24 cellular contexts compared by ENCODE assay signal in the genomic region with DNA sequence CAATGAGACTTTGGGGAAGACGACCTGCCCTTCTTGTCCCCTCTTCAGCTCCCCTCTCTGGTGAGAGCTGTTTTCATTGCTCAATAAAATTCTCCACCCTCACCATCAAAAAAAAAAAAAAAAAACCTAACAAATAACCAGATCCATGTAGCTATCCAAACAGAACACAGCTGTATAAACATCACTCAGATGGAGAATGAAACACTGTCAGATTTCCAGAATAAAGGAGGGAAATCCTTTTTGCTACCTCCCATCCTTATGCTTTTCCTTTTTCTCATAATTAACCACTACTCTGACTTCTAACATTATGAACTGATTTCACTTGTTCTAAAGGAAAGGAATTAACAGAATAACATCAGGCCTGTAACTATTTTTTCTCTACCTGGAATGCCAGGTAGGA.
"Had no signal": no experiment of that assay in that cellular context is flagged by ENCODE, and none has a peak within 500 bp of the region (broad histone marks: within the 10 kb centered on the region; RNA-seq: fewer than 3 reads in every experiment).

No MANE protein-coding gene starts in this region.

- H3K4me3 Mint-ChIP-seq: activated CD8-positive, alpha-beta T cell treated with anti-CD3 and anti-CD28 coated beads, Interleukin-2, amount 10 ng/mL, durations not matched to agents 7 days and 5 days; activated naive CD4-positive, alpha-beta T cell treated with anti-CD3 and anti-CD28 coated beads, Interleukin-2, amount 50 U/mL, for 24 hours; activated T-cell treated with anti-CD3 and anti-CD28 coated beads, Interleukin-2, amount 50 U/mL, for 24 hours; activated T-helper 1 cell treated with anti-CD3 and anti-CD28 coated beads, Interleukin-12 subunit alpha, Interleukin-12 subunit beta, Interleukin-2, Interleukin-4 antibody, amounts not matched to agents 30 ng/mL and 10 ng/mL and 1 ng/mL, durations not matched to agents 14 hours and 24 hours and 36 hours; central memory CD8-positive, alpha-beta T cell; T-helper 17 cell; WTC11 had no signal

- H3K27ac ChIP-seq: body of pancreas had no signal

- H3K4me3 ChIP-seq: body of pancreas had no signal

- H3K4me1 Mint-ChIP-seq: activated naive CD4-positive, alpha-beta T cell treated with anti-CD3 and anti-CD28 coated beads, Interleukin-2, amount 50 U/mL, for 24 hours; central memory CD8-positive, alpha-beta T cell; T-helper 17 cell; WTC11 had no signal

- FAIRE-seq: RCC 7860 had no signal

- H3K36me3 Mint-ChIP-seq: activated naive CD4-positive, alpha-beta T cell treated with anti-CD3 and anti-CD28 coated beads, Interleukin-2, amount 50 U/mL, for 24 hours; WTC11 had no signal

- DNase-seq: activated CD4-positive, alpha-beta T cell treated with anti-CD3 and anti-CD28 coated beads for 48 hours; activated CD4-positive, alpha-beta T cell treated with anti-CD3 and anti-CD28 coated beads, Interleukin-2, amount 50 U/mL, for 4 hours; activated CD4-positive, CD25-positive, alpha-beta regulatory T cell treated with anti-CD3 and anti-CD28 coated beads, Interleukin-2, amount 50 U/mL, for 72 hours; activated CD8-positive, alpha-beta T cell treated with anti-CD3 and anti-CD28 coated beads, Interleukin-2, amount 10 ng/mL, durations not matched to agents 7 days and 5 days; activated effector memory CD4-positive, alpha-beta T cell treated with Interleukin-2 at 50 U/mL for 16 hours; activated naive CD4-positive, alpha-beta T cell; activated T-cell treated with anti-CD3 and anti-CD28 coated beads, Interleukin-2, amount 50 U/mL, for 24 hours; aorta; body of pancreas; KG1; NCI-H1048; NCI-H146; NCI-H187 treated with DMSO at 0.1 percent for 48 hours; NCI-H2081 treated with DMSO at 0.1 percent for 48 hours; NCI-H226; NCI-H82; SIG-M5; T-helper 17 cell; T-helper 9 cell had no signal

- H3K4me1 ChIP-seq: body of pancreas had no signal

- H3K27ac Mint-ChIP-seq: activated CD8-positive, alpha-beta T cell treated with anti-CD3 and anti-CD28 coated beads, Interleukin-2, amount 10 ng/mL, durations not matched to agents 7 days and 5 days; activated naive CD4-positive, alpha-beta T cell treated with anti-CD3 and anti-CD28 coated beads, Interleukin-2, amount 50 U/mL, for 24 hours; activated T-cell treated with anti-CD3 and anti-CD28 coated beads, Interleukin-2, amount 50 U/mL, for 24 hours; activated T-helper 1 cell treated with anti-CD3 and anti-CD28 coated beads, Interleukin-12 subunit alpha, Interleukin-12 subunit beta, Interleukin-2, Interleukin-4 antibody, amounts not matched to agents 30 ng/mL and 10 ng/mL and 1 ng/mL, durations not matched to agents 14 hours and 24 hours and 36 hours; T-helper 17 cell; WTC11 had no signal

- H3K9me3 ChIP-seq: body of pancreas had no signal

- H3K27me3 Mint-ChIP-seq: activated naive CD4-positive, alpha-beta T cell treated with anti-CD3 and anti-CD28 coated beads, Interleukin-2, amount 50 U/mL, for 24 hours; central memory CD8-positive, alpha-beta T cell; T-helper 17 cell had no signal

- H3K27me3 ChIP-seq: body of pancreas had no signal

- H3K9me3 Mint-ChIP-seq: activated naive CD4-positive, alpha-beta T cell treated with anti-CD3 and anti-CD28 coated beads, Interleukin-2, amount 50 U/mL, for 24 hours; activated T-helper 1 cell treated with anti-CD3 and anti-CD28 coated beads, Interleukin-12 subunit alpha, Interleukin-12 subunit beta, Interleukin-2, Interleukin-4 antibody, amounts not matched to agents 30 ng/mL and 10 ng/mL and 1 ng/mL, durations not matched to agents 14 hours and 24 hours and 36 hours; WTC11 had no signal
